ENCODE assay signal across 27 cellular contexts in the genomic region with DNA sequence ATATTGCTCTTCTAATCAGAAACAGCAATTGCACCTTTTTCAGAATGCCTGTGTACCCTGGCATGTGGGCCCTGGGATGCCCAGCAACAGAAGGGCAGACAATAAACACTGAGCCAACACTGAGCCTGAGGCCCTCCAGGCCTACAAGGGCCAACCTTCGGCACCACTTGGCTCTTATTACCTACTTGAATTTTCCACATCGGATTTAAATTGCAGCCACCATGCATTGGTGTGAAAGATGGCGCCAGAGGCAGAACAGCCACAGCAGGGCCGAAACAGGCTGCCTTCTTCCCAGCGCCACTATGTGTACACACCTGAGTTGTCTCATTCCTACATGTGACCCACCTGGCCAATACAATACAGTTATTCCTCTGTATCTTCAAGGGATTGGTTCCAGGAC.
"Had no signal": no experiment of that assay in that cellular context is flagged by ENCODE, and none has a peak within 500 bp of the region (broad histone marks: within the 10 kb centered on the region; RNA-seq: fewer than 3 reads in every experiment).

No MANE protein-coding gene starts in this region.

- H3K36me3 ChIP-seq: brain microvascular endothelial cell, esophagus muscularis mucosa, gastrocnemius medialis, heart right ventricle had no signal

- DNase-seq: activated CD4-positive, alpha-beta memory T cell treated with anti-CD3 and anti-CD28 coated beads for 36 hours; activated CD4-positive, alpha-beta T cell treated with anti-CD3 and anti-CD28 coated beads for 36 hours; activated CD4-positive, alpha-beta T cell treated with anti-CD3 and anti-CD28 coated beads, Interleukin-2, amount 10 ng/mL, durations not matched to agents 24 days and 14 days; activated CD4-positive, CD25-positive, alpha-beta regulatory T cell; activated CD4-positive, CD25-positive, alpha-beta regulatory T cell treated with anti-CD3 and anti-CD28 coated beads, Interleukin-2, amount 50 U/mL, for 72 hours; activated CD8-positive, alpha-beta memory T cell treated with anti-CD3 and anti-CD28 coated beads, Interleukin-2, amount 10 ng/mL, durations not matched to agents 7 days and 5 days; activated CD8-positive, alpha-beta memory T cell treated with anti-CD3 and anti-CD28 coated beads, Interleukin-2, amount 50 U/mL, for 4 hours; activated CD8-positive, alpha-beta T cell treated with anti-CD3 and anti-CD28 coated beads, Interleukin-2, amount 10 ng/mL, durations not matched to agents 7 days and 5 days; activated gamma-delta T cell treated with Interleukin-2 at 50 U/mL for 16 hours; activated naive CD4-positive, alpha-beta T cell treated with anti-CD3 and anti-CD28 coated beads, Interleukin-2, amount 50 U/mL, for 16 hours; activated naive CD4-positive, alpha-beta T cell treated with Interleukin-2 at 50 U/mL for 16 hours; activated T-cell treated with anti-CD3 and anti-CD28 coated beads, Interleukin-2, amount 50 U/mL, for 1 hour; activated T-cell treated with anti-CD3 and anti-CD28 coated beads, Interleukin-2, amount 50 U/mL, for 48 hours; amniotic stem cell; anterior cingulate cortex; brain microvascular endothelial cell; caudate nucleus; cortex of kidney; dermis blood vessel endothelial cell; effector CD4-positive, alpha-beta T cell; effector memory CD8-positive, alpha-beta T cell; erythroblast; foreskin keratinocyte; gastrocnemius medialis; heart right ventricle; T-helper 2 cell had no signal

- ATAC-seq: activated CD4-positive, alpha-beta T cell treated with anti-CD3 and anti-CD28 coated beads for 36 hours; activated CD8-positive, alpha-beta memory T cell treated with anti-CD3 and anti-CD28 coated beads, Interleukin-2, amount 10 ng/mL, durations not matched to agents 7 days and 5 days; activated CD8-positive, alpha-beta T cell treated with anti-CD3 and anti-CD28 coated beads, Interleukin-2, amount 10 ng/mL, durations not matched to agents 7 days and 5 days; effector memory CD8-positive, alpha-beta T cell; foreskin keratinocyte; gastrocnemius medialis; heart right ventricle had no signal

- H3K27me3 ChIP-seq: brain microvascular endothelial cell, esophagus muscularis mucosa, foreskin keratinocyte, gastrocnemius medialis, heart right ventricle had no signal

- H3K4me3 ChIP-seq: esophagus muscularis mucosa, gastrocnemius medialis, heart right ventricle had no signal

- H3K27ac ChIP-seq: brain microvascular endothelial cell, esophagus muscularis mucosa, foreskin keratinocyte, gastrocnemius medialis, heart right ventricle had no signal

- H3K9me3 ChIP-seq: esophagus muscularis mucosa, gastrocnemius medialis, heart right ventricle had no signal
